Comparison of ENCODE assay signal across 32 cellular contexts in the genomic region with DNA sequence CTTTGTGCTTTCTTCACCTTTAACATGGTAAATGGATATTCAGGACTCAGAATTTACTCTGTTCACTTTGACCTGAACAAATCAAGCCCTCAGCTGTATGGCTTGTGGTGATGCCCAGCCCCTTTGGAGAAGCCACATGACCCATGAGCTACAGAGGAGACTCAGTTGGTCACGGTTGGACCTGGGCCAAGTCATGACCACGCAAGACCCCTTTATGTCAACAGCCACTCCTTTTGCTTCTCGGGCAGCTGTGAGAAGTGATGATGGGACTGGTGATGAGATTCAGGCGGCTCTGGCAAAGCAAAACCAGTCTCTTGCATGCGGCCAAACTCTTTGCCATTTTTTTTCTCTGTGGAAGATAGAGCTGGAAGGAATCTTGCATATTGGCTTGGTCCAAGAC.
A peak's percentile ranks its signal among the peaks of the same experiment; 100 is the strongest.
DNase-seq lines count a peak whose midpoint lies in the region; ATAC-seq and TF ChIP-seq lines count a peak whose summit lies in the region.
"Had no signal": no experiment of that assay in that cellular context is flagged by ENCODE, and none has a peak within 500 bp of the region (broad histone marks: within the 10 kb centered on the region; RNA-seq: fewer than 3 reads in every experiment).

No MANE protein-coding gene starts in this region.

- H3K9ac ChIP-seq in neuronal stem cell (ENCODE audit: low read depth, low read length, poor library complexity): no peak overlapping the region
- H3K9ac ChIP-seq: BLaER1; BLaER1 treated with 17β-estradiol and CSF1 and Interleukin-3, amounts not matched to agents 10 nM and 100 nM had no signal

- 77% methylated on average over 5 of the region's 5 CpGs for WGBS in esophagus muscularis mucosa
- no CpG with 5 or more reads among the region's 5 CpGs for WGBS in neuronal stem cell (ENCODE audit: extremely low coverage in 2 of 2, insufficient read length in 2 of 2, insufficient replicate concordance in 1 of 2), 2 donors

- no peak overlapping the region for H3K4ac ChIP-seq in neuronal stem cell (ENCODE audit: low read length)

- TF ChIP-seq CTCF in esophagus muscularis mucosa (IDR thresholded peaks at IDR 0.05) (no peak), osteocyte (IDR thresholded peaks at IDR 0.05) (no peak), BE2C (IDR thresholded peaks at IDR 0.05; ENCODE audit: low read depth, low read length) (no peak)

- peak overlapping the region; percentile 43 for H2BK120ac ChIP-seq in neuronal stem cell (ENCODE audit: low read depth, low read length)

- no peak overlapping the region for H3K4me3 ChIP-seq in esophagus muscularis mucosa
- H3K4me3 ChIP-seq in neuronal stem cell (ENCODE audit: low read length in 2 of 2): no peak overlapping the region
- H3K4me3 ChIP-seq in BE2C (ENCODE audit: low read depth, low read length): no peak overlapping the region
- H3K4me3 ChIP-seq: A549; BLaER1; BLaER1 treated with 17β-estradiol and CSF1 and Interleukin-3, amounts not matched to agents 10 nM and 100 nM had no signal

- no peak for ATAC-seq in stimulated activated memory B cell treated with anti-CD40 and anti-IgM and Interleukin-4, amounts not matched to agents 10 μg/mL and 1 μg/mL and 100 μg/mL, for 72 hours
- ATAC-seq: A549; CD8-positive, alpha-beta T cell had no signal

- H3K36me3 Mint-ChIP-seq in osteocyte (ENCODE audit: unreplicated experiment): peaks cover 2% of the 10 kb centered on the region
- no peaks in the 10 kb centered on the region for H3K36me3 Mint-ChIP-seq in stimulated activated memory B cell treated with anti-CD40 and anti-IgM and Interleukin-4, amounts not matched to agents 10 μg/mL and 1 μg/mL and 100 μg/mL, for 72 hours
- H3K36me3 Mint-ChIP-seq: CD14-positive monocyte; CD4-positive, alpha-beta memory T cell; CD4-positive, CD25-positive, alpha-beta regulatory T cell; CD8-positive, alpha-beta memory T cell; CD8-positive, alpha-beta T cell had no signal

- no peak for TF ChIP-seq EP300 in esophagus muscularis mucosa (IDR thresholded peaks at IDR 0.05)

- H3K4me1 Mint-ChIP-seq in osteocyte (ENCODE audit: unreplicated experiment): no peaks in the 10 kb centered on the region
- no peaks in the 10 kb centered on the region for H3K4me1 Mint-ChIP-seq in stimulated activated memory B cell treated with anti-CD40 and anti-IgM and Interleukin-4, amounts not matched to agents 10 μg/mL and 1 μg/mL and 100 μg/mL, for 72 hours
- H3K4me1 Mint-ChIP-seq: B cell; CD14-positive monocyte; CD4-positive, alpha-beta memory T cell; CD4-positive, CD25-positive, alpha-beta regulatory T cell; CD8-positive, alpha-beta memory T cell had no signal

- no peaks in the 10 kb centered on the region for H3K27me3 Mint-ChIP-seq in osteocyte (ENCODE audit: unreplicated experiment)
- H3K27me3 Mint-ChIP-seq in stimulated activated memory B cell treated with anti-CD40 and anti-IgM and Interleukin-4, amounts not matched to agents 10 μg/mL and 1 μg/mL and 100 μg/mL, for 72 hours: peaks cover 28% of the 10 kb centered on the region
- H3K27me3 Mint-ChIP-seq: CD4-positive, CD25-positive, alpha-beta regulatory T cell had no signal

- intact Hi-C loops in esophagus muscularis mucosa (cut with DNase I): no loop called here

- H2AFZ ChIP-seq in neuronal stem cell (ENCODE audit: low read length): no peak overlapping the region

- no peak overlapping the region for H2BK5ac ChIP-seq in neuronal stem cell (ENCODE audit: low read length)

- no peak overlapping the region for H2BK15ac ChIP-seq in neuronal stem cell (ENCODE audit: low read length)

- no peak overlapping the region for H2AK5ac ChIP-seq in neuronal stem cell (ENCODE audit: low read depth, low read length)

- H3K4me1 ChIP-seq in esophagus muscularis mucosa (no peaks in the 10 kb centered on the region), neuronal stem cell (ENCODE audit: control insufficient read depth in 2 of 2, insufficient read depth in 1 of 2, low read depth in 1 of 2, low read length in 2 of 2) (no peaks in the 10 kb centered on the region), BE2C (no peaks in the 10 kb centered on the region)
- H3K4me1 ChIP-seq: A549; BLaER1; BLaER1 treated with 17β-estradiol and CSF1 and Interleukin-3, amounts not matched to agents 10 nM and 100 nM; Caco-2 had no signal

- H4K91ac ChIP-seq in neuronal stem cell (ENCODE audit: low read depth, low read length, poor library complexity): no peak overlapping the region

- no peak overlapping the region for H3K23ac ChIP-seq in neuronal stem cell (ENCODE audit: low read depth, low read length, poor library complexity)

- peaks cover 33% of the 10 kb centered on the region for H3K9me3 Mint-ChIP-seq in osteocyte (ENCODE audit: unreplicated experiment)
- H3K9me3 Mint-ChIP-seq in stimulated activated memory B cell treated with anti-CD40 and anti-IgM and Interleukin-4, amounts not matched to agents 10 μg/mL and 1 μg/mL and 100 μg/mL, for 72 hours: no peaks in the 10 kb centered on the region
- H3K9me3 Mint-ChIP-seq: CD8-positive, alpha-beta T cell had no signal

- no peak overlapping the region for H3K4me3 Mint-ChIP-seq in osteocyte (ENCODE audit: unreplicated experiment)
- no peak overlapping the region for H3K4me3 Mint-ChIP-seq in stimulated activated memory B cell treated with anti-CD40 and anti-IgM and Interleukin-4, amounts not matched to agents 10 μg/mL and 1 μg/mL and 100 μg/mL, for 72 hours
- H3K4me3 Mint-ChIP-seq: B cell; CD14-positive monocyte; CD4-positive, alpha-beta memory T cell; CD4-positive, alpha-beta T cell; CD4-positive, CD25-positive, alpha-beta regulatory T cell; CD8-positive, alpha-beta memory T cell; CD8-positive, alpha-beta T cell had no signal

- peak; percentile 70 for DNase-seq in esophagus muscularis mucosa (ENCODE audit: extremely low spot score)
- DNase-seq in neuronal stem cell (ENCODE audit: low spot score): no peak
- DNase-seq in osteocyte (ENCODE audit: extremely low spot score, unreplicated experiment): peak; percentile 68
- no peak for DNase-seq in BE2C
- no peak for DNase-seq in RKO (ENCODE audit: low spot score)
- DNase-seq: 8988T; ACHN; AML-193; C1 segment of cervical spinal cord; Caco-2; Calu3; CD4-positive, alpha-beta memory T cell; CD4-positive, alpha-beta T cell; CD4-positive, CD25-positive, alpha-beta regulatory T cell; CD8-positive, alpha-beta memory T cell; CD8-positive, alpha-beta T cell; COR-L47; DMS 273 treated with DMSO at 0.1 percent for 48 hours; DMS153; DMS53; DMS79; DMS79 treated with DMSO at 0.1 percent for 48 hours; DND-41; EL had no signal

- H3K79me1 ChIP-seq in neuronal stem cell (ENCODE audit: low read depth, low read length): no peaks in the 10 kb centered on the region

- H3K18ac ChIP-seq in neuronal stem cell (ENCODE audit: low read length): no peak overlapping the region

- TF ChIP-seq POLR2A in esophagus muscularis mucosa (IDR thresholded peaks at IDR 0.05; ENCODE audit: low read depth): no peak

- no peak overlapping the region for H3K4me2 ChIP-seq in neuronal stem cell (ENCODE audit: insufficient read depth, low read length, poor library complexity, severe bottlenecking)
- H3K4me2 ChIP-seq: A549; BLaER1; BLaER1 treated with 17β-estradiol and CSF1 and Interleukin-3, amounts not matched to agents 10 nM and 100 nM had no signal

- H3K14ac ChIP-seq in neuronal stem cell (ENCODE audit: low read length): no peak overlapping the region

- H3K9me3 ChIP-seq in esophagus muscularis mucosa (no peaks in the 10 kb centered on the region), neuronal stem cell (replicated peaks in 1 of 2; ENCODE audit: control insufficient read depth in 2 of 2, insufficient read depth in 1 of 2, low read depth in 1 of 2, low read length in 2 of 2) (no peaks in the 10 kb centered on the region), BE2C (no peaks in the 10 kb centered on the region)
- H3K9me3 ChIP-seq: A549; BLaER1; BLaER1 treated with 17β-estradiol and CSF1 and Interleukin-3, amounts not matched to agents 10 nM and 100 nM; Caco-2 had no signal

- H3K27ac ChIP-seq in esophagus muscularis mucosa (replicated peaks in 1 of 4) (no peak overlapping the region), neuronal stem cell (replicated peaks; ENCODE audit: low read length) (no peak overlapping the region)
- H3K27ac ChIP-seq: 22Rv1; A549; BLaER1; BLaER1 treated with 17β-estradiol and CSF1 and Interleukin-3, amounts not matched to agents 10 nM and 100 nM; C4-2B had no signal

- H3K27ac Mint-ChIP-seq in osteocyte (ENCODE audit: unreplicated experiment): no peak overlapping the region
- H3K27ac Mint-ChIP-seq in stimulated activated memory B cell treated with anti-CD40 and anti-IgM and Interleukin-4, amounts not matched to agents 10 μg/mL and 1 μg/mL and 100 μg/mL, for 72 hours: no peak overlapping the region
- H3K27ac Mint-ChIP-seq: B cell; CD14-positive monocyte; CD4-positive, alpha-beta memory T cell; CD4-positive, alpha-beta T cell; CD4-positive, CD25-positive, alpha-beta regulatory T cell; CD8-positive, alpha-beta memory T cell; CD8-positive, alpha-beta T cell had no signal

- H3K36me3 ChIP-seq in esophagus muscularis mucosa (no peaks in the 10 kb centered on the region), neuronal stem cell (replicated peaks in 1 of 2; ENCODE audit: control insufficient read depth in 2 of 2, insufficient read depth in 2 of 2, low read length in 2 of 2) (no peaks in the 10 kb centered on the region), BE2C (no peaks in the 10 kb centered on the region)
- H3K36me3 ChIP-seq: BLaER1; BLaER1 treated with 17β-estradiol and CSF1 and Interleukin-3, amounts not matched to agents 10 nM and 100 nM had no signal

- no peak overlapping the region for H2BK12ac ChIP-seq in neuronal stem cell (ENCODE audit: low read length)

- peaks cover 0 to 34% (median 0%) of the 10 kb centered on the region in 4 donors for H3K27me3 ChIP-seq in esophagus muscularis mucosa
- no peaks in the 10 kb centered on the region for H3K27me3 ChIP-seq in neuronal stem cell (ENCODE audit: control insufficient read depth in 3 of 3, insufficient read depth in 3 of 3, low read depth in 1 of 3, low read length in 3 of 3)
- no peaks in the 10 kb centered on the region for H3K27me3 ChIP-seq in BE2C
- H3K27me3 ChIP-seq: BLaER1 treated with 17β-estradiol and CSF1 and Interleukin-3, amounts not matched to agents 10 nM and 100 nM had no signal

- no peak overlapping the region for H4K8ac ChIP-seq in neuronal stem cell (ENCODE audit: low read depth, low read length)

Comparison
In these comparisons a context has a peak if more than half of its experiments do, and no peak if none do; other contexts are left out.
1. DNase-seq: peak in esophagus muscularis mucosa (single experiment) and osteocyte (single experiment); none in neuronal stem cell (single experiment), BE2C (single experiment) and RKO (single experiment).